7 cellular contexts compared by ENCODE assay signal in genomic region chr15:100602822-100603393, GRCh38. TPM values are rescaled to one million over a fixed set of nuclear protein-coding genes. Genes with fewer than 3 reads are reported as not detected.
A peak's percentile ranks its signal among the peaks of the same experiment; 100 is the strongest.
DNase-seq lines count a peak whose midpoint lies in the region; ATAC-seq, FAIRE-seq and TF ChIP-seq lines count a peak whose summit lies in the region.

No MANE protein-coding gene starts in this region.

- ATAC-seq in GM21528 (IDR thresholded peaks at IDR 0.05; ENCODE audit: low FRiP score, unreplicated experiment) (peak; percentile 45), WTC11 (peak; percentile 40)

- no peak overlapping the region for H3K4ac ChIP-seq in neuronal stem cell (ENCODE audit: low read length)

- peaks cover 12% of the 10 kb centered on the region for H3K4me1 ChIP-seq in HUES48 (ENCODE audit: control insufficient read depth, insufficient read depth, low read length)
- H3K4me1 ChIP-seq in neuronal stem cell (ENCODE audit: control insufficient read depth in 2 of 2, insufficient read depth in 1 of 2, low read depth in 1 of 2, low read length in 2 of 2) = peaks cover 5 to 6% of the 10 kb centered on the region in 2 donors

- H3K27me3 ChIP-seq in HUES48 (ENCODE audit: control insufficient read depth, insufficient read depth, low read length) = no peaks in the 10 kb centered on the region
- H3K27me3 ChIP-seq in neuronal stem cell (ENCODE audit: control insufficient read depth in 3 of 3, insufficient read depth in 3 of 3, low read depth in 1 of 3, low read length in 3 of 3) = no peaks in the 10 kb centered on the region

- peak overlapping the region; percentile 90 for H3K27ac Mint-ChIP-seq in WTC11

- CTCF ChIA-PET in WTC11 (lab: Charles Lee) = interaction anchor here (1.0 to 2.7 kb wide), 6 partner anchors 30 to 404 kb away, joined by 3 to 37 read pairs (median 4); partner anchors contain the start of gene ADAMTS17

- no peaks in the 10 kb centered on the region for H3K27me3 Mint-ChIP-seq in WTC11 (ENCODE audit: low read depth)

- H3K9me3 ChIP-seq in HUES48 (ENCODE audit: control insufficient read depth, insufficient read depth, low read length) (no peaks in the 10 kb centered on the region), neuronal stem cell (replicated peaks in 1 of 2; ENCODE audit: control insufficient read depth in 2 of 2, insufficient read depth in 1 of 2, low read depth in 1 of 2, low read length in 2 of 2) (no peaks in the 10 kb centered on the region)

- no peak for TF ChIP-seq CTCF in WTC11 (IDR thresholded peaks at IDR 0.05)

- H3K27ac ChIP-seq in HUES48 (ENCODE audit: low read depth, low read length) (peak overlapping the region; percentile 79), neuronal stem cell (replicated peaks; ENCODE audit: low read length) (peak overlapping the region; percentile 55)

- H2AK5ac ChIP-seq in neuronal stem cell (ENCODE audit: low read depth, low read length) = peak overlapping the region; percentile 56

- H2AFZ ChIP-seq in neuronal stem cell (ENCODE audit: low read length) = peak overlapping the region; percentile 93

- H3K4me1 Mint-ChIP-seq in WTC11 = peaks cover 8% of the 10 kb centered on the region

- no peak overlapping the region for H4K91ac ChIP-seq in neuronal stem cell (ENCODE audit: low read depth, low read length, poor library complexity)

- no peaks in the 10 kb centered on the region for H3K9me3 Mint-ChIP-seq in WTC11

- peak overlapping the region; percentile 99 for H3K18ac ChIP-seq in neuronal stem cell (ENCODE audit: low read length)

- peak overlapping the region; percentile 94 for H2BK5ac ChIP-seq in neuronal stem cell (ENCODE audit: low read length)

- DNase-seq in GM12891 (ENCODE audit: insufficient read length, low spot score) (peak; percentile 26), WTC11 (ENCODE audit: low spot score) (peak; percentile 24), erythroblast (lab: John Stamatoyannopoulos, UW) (peak; percentile 55 to 64), neuronal stem cell (ENCODE audit: low spot score) (no peak), putamen (ENCODE audit: low spot score) (no peak)

- no peak overlapping the region for H2BK120ac ChIP-seq in neuronal stem cell (ENCODE audit: low read depth, low read length)

- H3K9ac ChIP-seq in HUES48 (ENCODE audit: low read depth, low read length) (peak overlapping the region; percentile 71), neuronal stem cell (ENCODE audit: low read depth, low read length, poor library complexity) (peak overlapping the region; percentile 92)

- peak overlapping the region; percentile 73 for H3K23ac ChIP-seq in neuronal stem cell (ENCODE audit: low read depth, low read length, poor library complexity)

- WGBS in neuronal stem cell (ENCODE audit: extremely low coverage in 2 of 2, insufficient read length in 2 of 2, insufficient replicate concordance in 1 of 2), 2 donors = no CpG with 5 or more reads among the region's 16 CpGs

- peaks cover 6% of the 10 kb centered on the region for H3K79me1 ChIP-seq in neuronal stem cell (ENCODE audit: low read depth, low read length)

- no peak overlapping the region for H4K8ac ChIP-seq in neuronal stem cell (ENCODE audit: low read depth, low read length)

- peak overlapping the region; percentile 75 for H2BK15ac ChIP-seq in neuronal stem cell (ENCODE audit: low read length)

- no peak overlapping the region for H2BK12ac ChIP-seq in neuronal stem cell (ENCODE audit: low read length)

- TF ChIP-seq POLR2A in GM12891 (IDR thresholded peaks at IDR 0.05; ENCODE audit: low read depth, low read length) (peak; percentile 57; the same call in 1 of the 2 replicates), erythroblast (IDR thresholded peaks at IDR 0.05; ENCODE audit: low read length) (no peak)

- FAIRE-seq in GM12891 (lab: Jason Lieb, UNC) = peak; percentile 87

- peak overlapping the region; percentile 97 for H3K4me3 ChIP-seq in HUES48 (ENCODE audit: low read depth, low read length)
- peak overlapping the region; percentile 62 to 91 for H3K4me3 ChIP-seq in neuronal stem cell (ENCODE audit: low read length in 2 of 2)

- peak overlapping the region; percentile 56 for H3K14ac ChIP-seq in neuronal stem cell (ENCODE audit: low read length)

- no peak overlapping the region for H3K4me3 Mint-ChIP-seq in WTC11

- POLR2A ChIA-PET in WTC11 (lab: Charles Lee) = interaction anchor here (0.7 to 1.1 kb wide), 2 partner anchors 253 to 275 kb away, joined by 3 to 4 read pairs; no protein-coding TSS in a partner anchor

- peak overlapping the region; percentile 75 for H3K4me2 ChIP-seq in neuronal stem cell (ENCODE audit: insufficient read depth, low read length, poor library complexity, severe bottlenecking)

- peaks cover 16% of the 10 kb centered on the region; the same call in 1 of the 2 replicates for H3K36me3 Mint-ChIP-seq in WTC11

- H3K36me3 ChIP-seq in HUES48 (ENCODE audit: control insufficient read depth, insufficient read depth, low read length) (peaks cover 21% of the 10 kb centered on the region), neuronal stem cell (replicated peaks in 1 of 2; ENCODE audit: control insufficient read depth in 2 of 2, insufficient read depth in 2 of 2, low read length in 2 of 2) (peaks cover 0 to 27% of the 10 kb centered on the region in 2 donors)

TF ChIP-seq in GM12891, 5 proteins besides CTCF, POLR2A, EP300 and RAD21:
- TF ChIP-seq SPI1 (IDR thresholded peaks at IDR 0.05; ENCODE audit: low read depth, low read length) (no peak; the same call in 1 of the 2 replicates), POU2F2 (IDR thresholded peaks at IDR 0.05; ENCODE audit: low read depth, low read length) (0 out of 2 replicates have a peak, but pooled peaks have one; percentile 28), TAF1 (IDR thresholded peaks at IDR 0.05; ENCODE audit: low read depth, low read length) (peak; percentile 24; the same call in 1 of the 2 replicates), PAX5 (IDR thresholded peaks at IDR 0.05; ENCODE audit: insufficient read depth, low read length, severe bottlenecking) (no peak), POLR2AphosphoS5 (IDR thresholded peaks at IDR 0.05; ENCODE audit: low read depth, low read length) (peak; percentile 68)

TF ChIP-seq in WTC11, 78 proteins besides CTCF, POLR2A, EP300 and RAD21:
- no peak for TF ChIP-seq ZBTB21 (CRISPR knock-in tag; IDR thresholded peaks at IDR 0.05; ENCODE audit: borderline replicate concordance)
- TF ChIP-seq ARID4B (CRISPR knock-in tag; IDR thresholded peaks at IDR 0.05; ENCODE audit: borderline replicate concordance) = 0 out of 2 replicates have a peak, but pooled peaks have one; percentile 21
- TF ChIP-seq IRF2 (CRISPR knock-in tag; IDR thresholded peaks at IDR 0.05; ENCODE audit: borderline replicate concordance, low read depth) = no peak
- TF ChIP-seq KAT7 (CRISPR knock-in tag; IDR thresholded peaks at IDR 0.05; ENCODE audit: borderline replicate concordance) = 0 out of 2 replicates have a peak, but pooled peaks have one; percentile 40

RNA-seq across cellular contexts. Expression of gene ASB7, which starts 0.5 kb away (rescaled TPM):
- polyA plus RNA-seq in GM12891 (2012; ENCODE audit: low read depth, missing spikeins) = 5.9 TPM
- total RNA-seq in WTC11 (2021) = 11.5 to 13.4 TPM (median 12.9 TPM) in 3 replicates
- polyA plus RNA-seq in neuronal stem cell (2013, experiment 1 of 2) = 8.3 TPM
- 8.2 TPM for polyA plus RNA-seq in neuronal stem cell (2013, experiment 2 of 2)

RNA-seq across cellular contexts. Expression of gene LINS1, which starts 0.9 kb away (rescaled TPM):
- polyA plus RNA-seq in GM12891 (2012; ENCODE audit: low read depth, missing spikeins) = 8.6 TPM
- 6.2 to 10.4 TPM (median 9.1 TPM) in 3 replicates for total RNA-seq in WTC11 (2021)
- 7.6 TPM for polyA plus RNA-seq in neuronal stem cell (2013, experiment 1 of 2)
- polyA plus RNA-seq in neuronal stem cell (2013, experiment 2 of 2) = 7.4 TPM

Comparison
In these comparisons a context has a peak if more than half of its experiments do, and no peak if none do; other contexts are left out.
1. DNase-seq: peak in GM12891 (single experiment), WTC11 (single experiment) and erythroblast (2 of 2); none in neuronal stem cell (single experiment) and putamen (single experiment).